Comparison of ENCODE assay signal across 1 cellular context in genomic region chr6:53526000-53526399, GRCh38.
TF ChIP-seq lines count a peak whose summit lies in the region.

No MANE protein-coding gene starts in this region.

TF ChIP-seq in GM23338, 12 proteins besides CTCF, POLR2A, EP300 and RAD21:
- TF ChIP-seq, protein P1, sequence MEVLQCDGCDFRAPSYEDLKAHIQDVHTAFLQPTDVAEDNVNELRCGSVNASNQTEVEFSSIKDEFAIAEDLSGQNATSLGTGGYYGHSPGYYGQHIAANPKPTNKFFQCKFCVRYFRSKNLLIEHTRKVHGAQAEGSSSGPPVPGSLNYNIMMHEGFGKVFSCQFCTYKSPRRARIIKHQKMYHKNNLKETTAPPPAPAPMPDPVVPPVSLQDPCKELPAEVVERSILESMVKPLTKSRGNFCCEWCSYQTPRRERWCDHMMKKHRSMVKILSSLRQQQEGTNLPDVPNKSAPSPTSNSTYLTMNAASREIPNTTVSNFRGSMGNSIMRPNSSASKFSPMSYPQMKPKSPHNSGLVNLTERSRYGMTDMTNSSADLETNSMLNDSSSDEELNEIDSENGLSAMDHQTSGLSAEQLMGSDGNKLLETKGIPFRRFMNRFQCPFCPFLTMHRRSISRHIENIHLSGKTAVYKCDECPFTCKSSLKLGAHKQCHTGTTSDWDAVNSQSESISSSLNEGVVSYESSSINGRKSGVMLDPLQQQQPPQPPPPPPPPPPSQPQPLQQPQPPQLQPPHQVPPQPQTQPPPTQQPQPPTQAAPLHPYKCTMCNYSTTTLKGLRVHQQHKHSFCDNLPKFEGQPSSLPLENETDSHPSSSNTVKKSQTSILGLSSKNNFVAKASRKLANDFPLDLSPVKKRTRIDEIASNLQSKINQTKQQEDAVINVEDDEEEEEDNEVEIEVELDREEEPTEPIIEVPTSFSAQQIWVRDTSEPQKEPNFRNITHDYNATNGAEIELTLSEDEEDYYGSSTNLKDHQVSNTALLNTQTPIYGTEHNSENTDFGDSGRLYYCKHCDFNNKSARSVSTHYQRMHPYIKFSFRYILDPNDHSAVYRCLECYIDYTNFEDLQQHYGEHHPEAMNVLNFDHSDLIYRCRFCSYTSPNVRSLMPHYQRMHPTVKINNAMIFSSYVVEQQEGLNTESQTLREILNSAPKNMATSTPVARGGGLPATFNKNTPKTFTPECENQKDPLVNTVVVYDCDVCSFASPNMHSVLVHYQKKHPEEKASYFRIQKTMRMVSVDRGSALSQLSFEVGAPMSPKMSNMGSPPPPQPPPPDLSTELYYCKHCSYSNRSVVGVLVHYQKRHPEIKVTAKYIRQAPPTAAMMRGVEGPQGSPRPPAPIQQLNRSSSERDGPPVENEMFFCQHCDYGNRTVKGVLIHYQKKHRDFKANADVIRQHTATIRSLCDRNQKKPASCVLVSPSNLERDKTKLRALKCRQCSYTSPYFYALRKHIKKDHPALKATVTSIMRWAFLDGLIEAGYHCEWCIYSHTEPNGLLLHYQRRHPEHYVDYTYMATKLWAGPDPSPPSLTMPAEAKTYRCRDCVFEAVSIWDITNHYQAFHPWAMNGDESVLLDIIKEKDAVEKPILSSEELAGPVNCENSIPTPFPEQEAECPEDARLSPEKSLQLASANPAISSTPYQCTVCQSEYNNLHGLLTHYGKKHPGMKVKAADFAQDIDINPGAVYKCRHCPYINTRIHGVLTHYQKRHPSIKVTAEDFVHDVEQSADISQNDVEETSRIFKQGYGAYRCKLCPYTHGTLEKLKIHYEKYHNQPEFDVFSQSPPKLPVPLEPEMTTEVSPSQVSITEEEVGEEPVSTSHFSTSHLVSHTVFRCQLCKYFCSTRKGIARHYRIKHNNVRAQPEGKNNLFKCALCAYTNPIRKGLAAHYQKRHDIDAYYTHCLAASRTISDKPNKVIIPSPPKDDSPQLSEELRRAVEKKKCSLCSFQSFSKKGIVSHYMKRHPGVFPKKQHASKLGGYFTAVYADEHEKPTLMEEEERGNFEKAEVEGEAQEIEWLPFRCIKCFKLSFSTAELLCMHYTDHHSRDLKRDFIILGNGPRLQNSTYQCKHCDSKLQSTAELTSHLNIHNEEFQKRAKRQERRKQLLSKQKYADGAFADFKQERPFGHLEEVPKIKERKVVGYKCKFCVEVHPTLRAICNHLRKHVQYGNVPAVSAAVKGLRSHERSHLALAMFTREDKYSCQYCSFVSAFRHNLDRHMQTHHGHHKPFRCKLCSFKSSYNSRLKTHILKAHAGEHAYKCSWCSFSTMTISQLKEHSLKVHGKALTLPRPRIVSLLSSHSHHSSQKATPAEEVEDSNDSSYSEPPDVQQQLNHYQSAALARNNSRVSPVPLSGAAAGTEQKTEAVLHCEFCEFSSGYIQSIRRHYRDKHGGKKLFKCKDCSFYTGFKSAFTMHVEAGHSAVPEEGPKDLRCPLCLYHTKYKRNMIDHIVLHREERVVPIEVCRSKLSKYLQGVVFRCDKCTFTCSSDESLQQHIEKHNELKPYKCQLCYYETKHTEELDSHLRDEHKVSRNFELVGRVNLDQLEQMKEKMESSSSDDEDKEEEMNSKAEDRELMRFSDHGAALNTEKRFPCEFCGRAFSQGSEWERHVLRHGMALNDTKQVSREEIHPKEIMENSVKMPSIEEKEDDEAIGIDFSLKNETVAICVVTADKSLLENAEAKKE (CRISPR knock-in tag; IDR thresholded peaks at IDR 0.05): no peak
- no peak for TF ChIP-seq POLR2AphosphoS5 (IDR thresholded peaks at IDR 0.05; ENCODE audit: low read depth)
- TF ChIP-seq NANOG (IDR thresholded peaks at IDR 0.05; ENCODE audit: borderline replicate concordance): no peak
- no peak for TF ChIP-seq EZH2 (IDR thresholded peaks at IDR 0.05; ENCODE audit: low read depth, unreplicated experiment)
- no peak for TF ChIP-seq ZNF114 (CRISPR knock-in tag; IDR thresholded peaks at IDR 0.05)
- no peak for TF ChIP-seq STAT1 (IDR thresholded peaks at IDR 0.05; ENCODE audit: unreplicated experiment)
- TF ChIP-seq, protein P2, sequence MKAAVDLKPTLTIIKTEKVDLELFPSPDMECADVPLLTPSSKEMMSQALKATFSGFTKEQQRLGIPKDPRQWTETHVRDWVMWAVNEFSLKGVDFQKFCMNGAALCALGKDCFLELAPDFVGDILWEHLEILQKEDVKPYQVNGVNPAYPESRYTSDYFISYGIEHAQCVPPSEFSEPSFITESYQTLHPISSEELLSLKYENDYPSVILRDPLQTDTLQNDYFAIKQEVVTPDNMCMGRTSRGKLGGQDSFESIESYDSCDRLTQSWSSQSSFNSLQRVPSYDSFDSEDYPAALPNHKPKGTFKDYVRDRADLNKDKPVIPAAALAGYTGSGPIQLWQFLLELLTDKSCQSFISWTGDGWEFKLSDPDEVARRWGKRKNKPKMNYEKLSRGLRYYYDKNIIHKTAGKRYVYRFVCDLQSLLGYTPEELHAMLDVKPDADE (IDR thresholded peaks at IDR 0.05): no peak
- TF ChIP-seq EZH2phosphoT487 (IDR thresholded peaks at IDR 0.05; ENCODE audit: unreplicated experiment): no peak
- no peak for TF ChIP-seq JUNB (IDR thresholded peaks at IDR 0.05; ENCODE audit: unreplicated experiment)
- TF ChIP-seq, protein P3, sequence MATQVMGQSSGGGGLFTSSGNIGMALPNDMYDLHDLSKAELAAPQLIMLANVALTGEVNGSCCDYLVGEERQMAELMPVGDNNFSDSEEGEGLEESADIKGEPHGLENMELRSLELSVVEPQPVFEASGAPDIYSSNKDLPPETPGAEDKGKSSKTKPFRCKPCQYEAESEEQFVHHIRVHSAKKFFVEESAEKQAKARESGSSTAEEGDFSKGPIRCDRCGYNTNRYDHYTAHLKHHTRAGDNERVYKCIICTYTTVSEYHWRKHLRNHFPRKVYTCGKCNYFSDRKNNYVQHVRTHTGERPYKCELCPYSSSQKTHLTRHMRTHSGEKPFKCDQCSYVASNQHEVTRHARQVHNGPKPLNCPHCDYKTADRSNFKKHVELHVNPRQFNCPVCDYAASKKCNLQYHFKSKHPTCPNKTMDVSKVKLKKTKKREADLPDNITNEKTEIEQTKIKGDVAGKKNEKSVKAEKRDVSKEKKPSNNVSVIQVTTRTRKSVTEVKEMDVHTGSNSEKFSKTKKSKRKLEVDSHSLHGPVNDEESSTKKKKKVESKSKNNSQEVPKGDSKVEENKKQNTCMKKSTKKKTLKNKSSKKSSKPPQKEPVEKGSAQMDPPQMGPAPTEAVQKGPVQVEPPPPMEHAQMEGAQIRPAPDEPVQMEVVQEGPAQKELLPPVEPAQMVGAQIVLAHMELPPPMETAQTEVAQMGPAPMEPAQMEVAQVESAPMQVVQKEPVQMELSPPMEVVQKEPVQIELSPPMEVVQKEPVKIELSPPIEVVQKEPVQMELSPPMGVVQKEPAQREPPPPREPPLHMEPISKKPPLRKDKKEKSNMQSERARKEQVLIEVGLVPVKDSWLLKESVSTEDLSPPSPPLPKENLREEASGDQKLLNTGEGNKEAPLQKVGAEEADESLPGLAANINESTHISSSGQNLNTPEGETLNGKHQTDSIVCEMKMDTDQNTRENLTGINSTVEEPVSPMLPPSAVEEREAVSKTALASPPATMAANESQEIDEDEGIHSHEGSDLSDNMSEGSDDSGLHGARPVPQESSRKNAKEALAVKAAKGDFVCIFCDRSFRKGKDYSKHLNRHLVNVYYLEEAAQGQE (IDR thresholded peaks at IDR 0.05; ENCODE audit: unreplicated experiment): no peak
- TF ChIP-seq CREB1 (CRISPR knock-in tag; IDR thresholded peaks at IDR 0.05; ENCODE audit: low read depth): no peak
- no peak for TF ChIP-seq ZNF331 (CRISPR knock-in tag; IDR thresholded peaks at IDR 0.05; ENCODE audit: low read depth)
